ENCODE assay signal across 1 cellular context in the genomic region with DNA sequence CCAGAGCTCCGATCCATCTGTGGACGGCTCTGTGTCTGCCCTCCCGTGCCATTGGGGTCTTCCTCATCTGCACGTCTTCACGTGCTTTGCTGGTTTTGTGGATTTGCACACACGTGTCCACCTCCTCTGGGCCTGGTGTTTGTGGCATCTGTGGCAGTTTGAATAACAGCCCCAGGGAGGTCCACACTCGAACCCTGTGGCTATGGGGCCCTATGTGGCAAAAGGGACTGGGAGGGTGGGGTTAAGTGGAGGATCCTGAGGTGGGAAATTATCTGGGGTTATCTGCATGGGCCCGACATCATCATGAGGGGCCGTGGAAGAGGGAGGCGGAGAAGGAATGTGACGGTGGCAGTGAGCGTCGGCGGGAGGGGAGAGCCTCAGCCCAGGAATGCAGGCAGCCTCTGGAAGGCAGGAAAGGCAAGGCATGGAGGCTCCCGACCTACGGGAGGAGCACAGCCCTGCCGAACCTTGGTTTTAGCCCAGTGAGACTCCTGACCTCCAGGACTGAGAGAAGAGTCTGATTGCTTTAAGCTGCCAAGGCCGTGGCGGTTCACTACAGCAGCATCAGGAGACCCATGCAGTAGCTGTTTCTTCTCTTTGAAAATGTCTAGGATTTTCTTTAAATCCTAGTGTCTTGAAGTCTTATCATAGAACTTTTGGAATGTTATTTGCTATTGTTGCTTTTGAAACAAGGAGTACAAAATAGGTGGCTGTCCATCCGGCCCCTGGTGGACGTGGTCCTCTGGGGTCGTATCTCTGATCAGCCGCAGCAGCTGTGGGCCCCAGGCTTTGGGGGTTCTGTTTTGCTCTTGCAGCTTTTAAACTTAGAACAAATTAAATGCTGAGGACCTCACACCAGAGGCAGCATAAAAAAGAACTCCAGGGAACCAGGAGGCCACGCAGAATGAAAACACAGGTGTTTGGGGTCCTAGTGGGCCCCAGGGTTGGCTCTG.
TF ChIP-seq lines count a peak whose summit lies in the region.

No MANE protein-coding gene starts in this region.

TF ChIP-seq in GM23338, 12 proteins besides CTCF, POLR2A, EP300 and RAD21 (continued from another document):
- TF ChIP-seq, protein P1, sequence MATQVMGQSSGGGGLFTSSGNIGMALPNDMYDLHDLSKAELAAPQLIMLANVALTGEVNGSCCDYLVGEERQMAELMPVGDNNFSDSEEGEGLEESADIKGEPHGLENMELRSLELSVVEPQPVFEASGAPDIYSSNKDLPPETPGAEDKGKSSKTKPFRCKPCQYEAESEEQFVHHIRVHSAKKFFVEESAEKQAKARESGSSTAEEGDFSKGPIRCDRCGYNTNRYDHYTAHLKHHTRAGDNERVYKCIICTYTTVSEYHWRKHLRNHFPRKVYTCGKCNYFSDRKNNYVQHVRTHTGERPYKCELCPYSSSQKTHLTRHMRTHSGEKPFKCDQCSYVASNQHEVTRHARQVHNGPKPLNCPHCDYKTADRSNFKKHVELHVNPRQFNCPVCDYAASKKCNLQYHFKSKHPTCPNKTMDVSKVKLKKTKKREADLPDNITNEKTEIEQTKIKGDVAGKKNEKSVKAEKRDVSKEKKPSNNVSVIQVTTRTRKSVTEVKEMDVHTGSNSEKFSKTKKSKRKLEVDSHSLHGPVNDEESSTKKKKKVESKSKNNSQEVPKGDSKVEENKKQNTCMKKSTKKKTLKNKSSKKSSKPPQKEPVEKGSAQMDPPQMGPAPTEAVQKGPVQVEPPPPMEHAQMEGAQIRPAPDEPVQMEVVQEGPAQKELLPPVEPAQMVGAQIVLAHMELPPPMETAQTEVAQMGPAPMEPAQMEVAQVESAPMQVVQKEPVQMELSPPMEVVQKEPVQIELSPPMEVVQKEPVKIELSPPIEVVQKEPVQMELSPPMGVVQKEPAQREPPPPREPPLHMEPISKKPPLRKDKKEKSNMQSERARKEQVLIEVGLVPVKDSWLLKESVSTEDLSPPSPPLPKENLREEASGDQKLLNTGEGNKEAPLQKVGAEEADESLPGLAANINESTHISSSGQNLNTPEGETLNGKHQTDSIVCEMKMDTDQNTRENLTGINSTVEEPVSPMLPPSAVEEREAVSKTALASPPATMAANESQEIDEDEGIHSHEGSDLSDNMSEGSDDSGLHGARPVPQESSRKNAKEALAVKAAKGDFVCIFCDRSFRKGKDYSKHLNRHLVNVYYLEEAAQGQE (IDR thresholded peaks at IDR 0.05; ENCODE audit: unreplicated experiment), result no peak
TF ChIP-seq in GM23338: peak in this region for 0.
